Comparison of ENCODE assay signal across 15 cellular contexts in genomic region chr6:165117121-165117520, GRCh38.
"Had no signal": no experiment of that assay in that cellular context is flagged by ENCODE, and none has a peak within 500 bp of the region (broad histone marks: within the 10 kb centered on the region; RNA-seq: fewer than 3 reads in every experiment).

No MANE protein-coding gene starts in this region.

- ATAC-seq: left ventricle myocardium superior, psoas muscle had no signal

- H3K36me3 ChIP-seq: cardiac muscle cell, tibial artery, uterus had no signal

- H3K27me3 ChIP-seq: cardiac muscle cell, tibial artery, uterus had no signal

- H3K9me3 ChIP-seq: uterus had no signal

- H3K4me1 ChIP-seq: psoas muscle, tibial artery, uterus had no signal

- DNase-seq: activated CD4-positive, CD25-positive, alpha-beta regulatory T cell treated with anti-CD3 and anti-CD28 coated beads, Interleukin-2, amount 50 U/mL, for 72 hours; activated naive CD4-positive, alpha-beta T cell; activated naive CD8-positive, alpha-beta T cell treated with anti-CD3 and anti-CD28 coated beads, Interleukin-2, amount 10 ng/mL, durations not matched to agents 7 days and 5 days; anterior cingulate cortex; hypothalamus; left ventricle myocardium superior; mesenchymal stem cell; psoas muscle; stimulated activated CD4-positive, alpha-beta T cell treated with anti-CD3 and anti-CD28 coated beads, Interleukin-2, amount 100 ng/mL, for 48 hours; stimulated activated naive B cell treated with anti-CD40 and anti-IgM and Interleukin-4, amounts not matched to agents 10 μg/mL and 1 μg/mL and 100 μg/mL, for 72 hours; T-helper 1 cell; T1000; tibial artery; uterus had no signal

- H3K27ac ChIP-seq: cardiac muscle cell, psoas muscle, tibial artery, uterus had no signal

- H3K4me3 ChIP-seq: cardiac muscle cell, psoas muscle, tibial artery, uterus had no signal
